ENCODE assay signal across 13 cellular contexts in the genomic region with DNA sequence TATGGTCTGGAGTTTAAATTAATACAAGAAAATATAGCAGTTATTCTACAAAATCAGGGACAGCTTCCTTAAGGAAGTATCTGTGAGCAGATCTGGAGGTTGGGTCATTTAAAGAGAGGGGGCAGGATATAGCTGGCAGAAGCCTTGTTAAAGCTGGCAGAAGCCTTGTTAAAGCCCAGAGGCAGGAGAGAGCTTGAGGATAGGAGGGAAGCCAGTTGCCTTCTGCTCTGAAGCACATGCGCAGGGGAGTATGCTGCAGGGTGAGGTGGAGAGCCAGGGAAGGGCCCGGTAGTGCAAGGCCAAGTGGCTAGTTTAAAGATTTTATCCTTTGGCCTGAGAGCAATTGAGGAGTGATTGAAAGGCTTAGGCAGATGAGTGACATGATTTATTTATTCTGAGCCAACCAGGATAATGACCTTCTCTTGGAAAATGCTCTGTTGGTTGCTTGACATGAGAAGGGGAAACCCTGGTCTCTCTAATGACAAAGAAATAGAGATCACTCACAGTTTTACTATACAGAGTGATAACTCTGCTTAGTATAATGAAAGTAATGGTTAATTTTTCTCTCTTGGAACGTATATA.
"Had no signal": no experiment of that assay in that cellular context is flagged by ENCODE, and none has a peak within 500 bp of the region (broad histone marks: within the 10 kb centered on the region; RNA-seq: fewer than 3 reads in every experiment).

No MANE protein-coding gene starts in this region.

- H3K9me3 Mint-ChIP-seq: activated CD4-positive, alpha-beta memory T cell treated with anti-CD3 and anti-CD28 coated beads, Interleukin-2, amount 10 ng/mL, durations not matched to agents 7 days and 5 days; dendritic cell treated with granulocyte-macrophage colony-stimulating factor and Interleukin-4, amounts not matched to agents 40 ng/mL and 50 ng/mL, for 4 days had no signal

- H3K4me3 Mint-ChIP-seq: activated CD4-positive, alpha-beta memory T cell treated with anti-CD3 and anti-CD28 coated beads, Interleukin-2, amount 10 ng/mL, durations not matched to agents 7 days and 5 days; dendritic cell treated with granulocyte-macrophage colony-stimulating factor and Interleukin-4, amounts not matched to agents 40 ng/mL and 50 ng/mL, for 4 days; T-helper 1 cell treated with Interleukin-12 subunit alpha and Interleukin-12 subunit beta and Interleukin-4 antibody, amounts not matched to agents 30 μg/mL and 1 μg/mL, for 36 hours had no signal

- DNase-seq: activated CD4-positive, alpha-beta memory T cell treated with anti-CD3 and anti-CD28 coated beads, Interleukin-2, amount 10 ng/mL, durations not matched to agents 7 days and 5 days; activated effector memory CD4-positive, alpha-beta T cell treated with anti-CD3 and anti-CD28 coated beads, Interleukin-2, amount 50 U/mL, for 16 hours; cerebellar nuclear complex; left cardiac atrium; mammary epithelial cell; pancreas; SHP77; stimulated activated CD4-positive, alpha-beta T cell treated with anti-CD3 and anti-CD28 coated beads, Interleukin-4, amount 100 ng/mL, for 4 hours; stomach had no signal

- H3K27ac Mint-ChIP-seq: activated CD4-positive, alpha-beta memory T cell treated with anti-CD3 and anti-CD28 coated beads, Interleukin-2, amount 10 ng/mL, durations not matched to agents 7 days and 5 days; dendritic cell treated with granulocyte-macrophage colony-stimulating factor and Interleukin-4, amounts not matched to agents 40 ng/mL and 50 ng/mL, for 4 days; T-helper 1 cell treated with Interleukin-12 subunit alpha and Interleukin-12 subunit beta and Interleukin-4 antibody, amounts not matched to agents 30 μg/mL and 1 μg/mL, for 36 hours had no signal

- H3K27me3 Mint-ChIP-seq: activated CD4-positive, alpha-beta memory T cell treated with anti-CD3 and anti-CD28 coated beads, Interleukin-2, amount 10 ng/mL, durations not matched to agents 7 days and 5 days; dendritic cell treated with granulocyte-macrophage colony-stimulating factor and Interleukin-4, amounts not matched to agents 40 ng/mL and 50 ng/mL, for 4 days had no signal

- ATAC-seq: left cardiac atrium, pancreas had no signal

- H3K27ac ChIP-seq: adrenal gland, pancreas, stomach, thoracic aorta had no signal

- FAIRE-seq: pancreas had no signal

- H3K9me3 ChIP-seq: adrenal gland, pancreas, stomach, thoracic aorta had no signal

- H3K4me3 ChIP-seq: adrenal gland, pancreas, stomach, thoracic aorta had no signal

- H3K27me3 ChIP-seq: adrenal gland, pancreas, stomach had no signal
